37 cellular contexts compared by ENCODE assay signal in genomic region chr1:99665212-99665611, GRCh38. TPM values are rescaled to one million over a fixed set of nuclear protein-coding genes. Genes with fewer than 3 reads are reported as not detected.
"Had no signal": no experiment of that assay in that cellular context is flagged by ENCODE, and none has a peak within 500 bp of the region (broad histone marks: within the 10 kb centered on the region; RNA-seq: fewer than 3 reads in every experiment).

No MANE protein-coding gene starts in this region.

- H3K36me3 Mint-ChIP-seq: activated CD8-positive, alpha-beta memory T cell treated with anti-CD3 and anti-CD28 coated beads, Interleukin-2, amount 10 ng/mL, durations not matched to agents 7 days and 5 days; activated naive CD4-positive, alpha-beta T cell treated with anti-CD3 and anti-CD28 coated beads, Interleukin-2, amount 10 ng/mL, durations not matched to agents 7 days and 5 days; activated naive CD4-positive, alpha-beta T cell treated with anti-CD3 and anti-CD28 coated beads, Interleukin-2, amount 50 U/mL, for 24 hours; activated naive CD8-positive, alpha-beta T cell; activated naive CD8-positive, alpha-beta T cell treated with anti-CD3 and anti-CD28 coated beads, Interleukin-2, amount 10 ng/mL, durations not matched to agents 7 days and 5 days had no signal

- H3K9me3 Mint-ChIP-seq: activated B cell treated with CpG ODN at 0.5 μM for 24 hours; activated CD4-positive, alpha-beta memory T cell treated with anti-CD3 and anti-CD28 coated beads, Interleukin-2, amount 10 ng/mL, durations not matched to agents 7 days and 5 days; activated CD4-positive, alpha-beta T cell treated with anti-CD3 and anti-CD28 coated beads, Interleukin-2, amount 10 ng/mL, durations not matched to agents 24 days and 14 days; activated naive CD4-positive, alpha-beta T cell treated with anti-CD3 and anti-CD28 coated beads, Interleukin-2, amount 10 ng/mL, durations not matched to agents 7 days and 5 days; activated naive CD4-positive, alpha-beta T cell treated with anti-CD3 and anti-CD28 coated beads, Interleukin-2, amount 50 U/mL, for 24 hours; activated naive CD8-positive, alpha-beta T cell treated with anti-CD3 and anti-CD28 coated beads, Interleukin-2, amount 10 ng/mL, durations not matched to agents 7 days and 5 days; activated naive CD8-positive, alpha-beta T cell treated with anti-CD3 and anti-CD28 coated beads, Interleukin-2, amount 50 U/mL, for 24 hours; activated T-cell treated with anti-CD3 and anti-CD28 coated beads, Interleukin-2, amount 50 U/mL, for 24 hours; activated T-helper 2 cell treated with anti-CD3 and anti-CD28 coated beads, Interferon-gamma antibody, Interleukin-2, Interleukin-4, amounts not matched to agents 10 μg/mL and 5 μg/mL and 100 μg/mL, durations not matched to agents 14 hours and 24 hours and 36 hours; brain; central memory CD8-positive, alpha-beta T cell; T-helper 1 cell treated with Interleukin-12 subunit alpha and Interleukin-12 subunit beta and Interleukin-4 antibody, amounts not matched to agents 30 μg/mL and 1 μg/mL, for 36 hours; T-helper 2 cell treated with Interferon-gamma antibody and Interleukin-4, amounts not matched to agents 5 μg/mL and 100 μg/mL, for 36 hours had no signal

- H3K36me3 ChIP-seq: ascending aorta, cardiac muscle cell had no signal

- H3K4me3 Mint-ChIP-seq: activated B cell treated with CpG ODN at 0.5 μM for 24 hours; activated CD4-positive, alpha-beta memory T cell treated with anti-CD3 and anti-CD28 coated beads, Interleukin-2, amount 10 ng/mL, durations not matched to agents 7 days and 5 days; activated CD4-positive, alpha-beta T cell treated with anti-CD3 and anti-CD28 coated beads, Interleukin-2, amount 10 ng/mL, durations not matched to agents 24 days and 14 days; activated CD8-positive, alpha-beta memory T cell treated with anti-CD3 and anti-CD28 coated beads, Interleukin-2, amount 10 ng/mL, durations not matched to agents 7 days and 5 days; activated CD8-positive, alpha-beta T cell treated with anti-CD3 and anti-CD28 coated beads, Interleukin-2, amount 10 ng/mL, durations not matched to agents 7 days and 5 days; activated naive CD4-positive, alpha-beta T cell treated with anti-CD3 and anti-CD28 coated beads, Interleukin-2, amount 10 ng/mL, durations not matched to agents 7 days and 5 days; activated naive CD4-positive, alpha-beta T cell treated with anti-CD3 and anti-CD28 coated beads, Interleukin-2, amount 50 U/mL, for 24 hours; activated naive CD8-positive, alpha-beta T cell; activated naive CD8-positive, alpha-beta T cell treated with anti-CD3 and anti-CD28 coated beads, Interleukin-2, amount 10 ng/mL, durations not matched to agents 7 days and 5 days; activated naive CD8-positive, alpha-beta T cell treated with anti-CD3 and anti-CD28 coated beads, Interleukin-2, amount 50 U/mL, for 24 hours; activated T-cell treated with anti-CD3 and anti-CD28 coated beads, Interleukin-2, amount 50 U/mL, for 24 hours; brain; central memory CD8-positive, alpha-beta T cell; T-helper 1 cell treated with Interleukin-12 subunit alpha and Interleukin-12 subunit beta and Interleukin-4 antibody, amounts not matched to agents 30 μg/mL and 1 μg/mL, for 36 hours; T-helper 2 cell treated with Interferon-gamma antibody and Interleukin-4, amounts not matched to agents 5 μg/mL and 100 μg/mL, for 36 hours had no signal

- H3K4me3 ChIP-seq: ascending aorta, cardiac muscle cell had no signal

- H3K4me1 ChIP-seq: ascending aorta had no signal

- H3K9me3 ChIP-seq: ascending aorta had no signal

- DNase-seq: activated B cell treated with CpG ODN at 0.5 μM for 24 hours; activated CD4-positive, alpha-beta memory T cell treated with anti-CD3 and anti-CD28 coated beads, Interleukin-2, amount 10 ng/mL, durations not matched to agents 7 days and 5 days; activated CD4-positive, alpha-beta T cell treated with anti-CD3 and anti-CD28 coated beads for 4 hours; activated CD4-positive, alpha-beta T cell treated with anti-CD3 and anti-CD28 coated beads, Interleukin-2, amount 10 ng/mL, durations not matched to agents 24 days and 14 days; activated CD4-positive, alpha-beta T cell treated with anti-CD3 and anti-CD28 coated beads, Interleukin-2, amount 50 U/mL, for 48 hours; activated CD4-positive, CD25-positive, alpha-beta regulatory T cell treated with anti-CD3 and anti-CD28 coated beads, Interleukin-2, amount 50 U/mL, for 72 hours; activated CD8-positive, alpha-beta memory T cell treated with anti-CD3 and anti-CD28 coated beads for 24 hours; activated CD8-positive, alpha-beta memory T cell treated with anti-CD3 and anti-CD28 coated beads, Interleukin-2, amount 10 ng/mL, durations not matched to agents 7 days and 5 days; activated CD8-positive, alpha-beta memory T cell treated with anti-CD3 and anti-CD28 coated beads, Interleukin-2, amount 50 U/mL, for 48 hours; activated CD8-positive, alpha-beta T cell treated with anti-CD3 and anti-CD28 coated beads, Interleukin-2, amount 10 ng/mL, durations not matched to agents 7 days and 5 days; activated effector memory CD4-positive, alpha-beta T cell treated with Interleukin-2 at 50 U/mL for 16 hours; activated gamma-delta T cell; activated naive CD4-positive, alpha-beta T cell treated with anti-CD3 and anti-CD28 coated beads, Interleukin-2, amount 10 ng/mL, durations not matched to agents 7 days and 5 days; activated naive CD4-positive, alpha-beta T cell treated with Interleukin-2 at 50 U/mL for 16 hours; activated naive CD8-positive, alpha-beta T cell treated with anti-CD3 and anti-CD28 coated beads, Interleukin-2, amount 10 ng/mL, durations not matched to agents 7 days and 5 days; activated naive CD8-positive, alpha-beta T cell treated with anti-CD3 and anti-CD28 coated beads, Interleukin-2, amount 50 U/mL, for 24 hours; activated T-cell treated with anti-CD3 and anti-CD28 coated beads, Interleukin-2, amount 50 U/mL, for 24 hours; activated T-cell treated with anti-CD3 and anti-CD28 coated beads, Interleukin-2, amount 50 U/mL, for 48 hours; amygdala; anterior cingulate cortex; caudate nucleus; SW 1271; T-helper 1 cell; T-helper 2 cell; T-helper 9 cell had no signal

- FAIRE-seq: bronchial epithelial cell, TTC549 had no signal

- H3K27me3 ChIP-seq: ascending aorta, cardiac muscle cell had no signal

- H3K27me3 Mint-ChIP-seq: activated naive CD4-positive, alpha-beta T cell treated with anti-CD3 and anti-CD28 coated beads, Interleukin-2, amount 10 ng/mL, durations not matched to agents 7 days and 5 days; brain had no signal

- H3K27ac Mint-ChIP-seq: activated B cell treated with CpG ODN at 0.5 μM for 24 hours; activated CD4-positive, alpha-beta memory T cell treated with anti-CD3 and anti-CD28 coated beads, Interleukin-2, amount 10 ng/mL, durations not matched to agents 7 days and 5 days; activated CD4-positive, alpha-beta T cell treated with anti-CD3 and anti-CD28 coated beads, Interleukin-2, amount 10 ng/mL, durations not matched to agents 24 days and 14 days; activated CD8-positive, alpha-beta memory T cell treated with anti-CD3 and anti-CD28 coated beads, Interleukin-2, amount 10 ng/mL, durations not matched to agents 7 days and 5 days; activated CD8-positive, alpha-beta T cell treated with anti-CD3 and anti-CD28 coated beads, Interleukin-2, amount 10 ng/mL, durations not matched to agents 7 days and 5 days; activated naive CD4-positive, alpha-beta T cell treated with anti-CD3 and anti-CD28 coated beads, Interleukin-2, amount 10 ng/mL, durations not matched to agents 7 days and 5 days; activated naive CD4-positive, alpha-beta T cell treated with anti-CD3 and anti-CD28 coated beads, Interleukin-2, amount 50 U/mL, for 24 hours; activated naive CD8-positive, alpha-beta T cell; activated naive CD8-positive, alpha-beta T cell treated with anti-CD3 and anti-CD28 coated beads, Interleukin-2, amount 10 ng/mL, durations not matched to agents 7 days and 5 days; activated naive CD8-positive, alpha-beta T cell treated with anti-CD3 and anti-CD28 coated beads, Interleukin-2, amount 50 U/mL, for 24 hours; activated T-cell treated with anti-CD3 and anti-CD28 coated beads, Interleukin-2, amount 50 U/mL, for 24 hours; activated T-helper 2 cell treated with anti-CD3 and anti-CD28 coated beads, Interferon-gamma antibody, Interleukin-2, Interleukin-4, amounts not matched to agents 10 μg/mL and 5 μg/mL and 100 μg/mL, durations not matched to agents 14 hours and 24 hours and 36 hours; brain; T-helper 1 cell treated with Interleukin-12 subunit alpha and Interleukin-12 subunit beta and Interleukin-4 antibody, amounts not matched to agents 30 μg/mL and 1 μg/mL, for 36 hours; T-helper 2 cell treated with Interferon-gamma antibody and Interleukin-4, amounts not matched to agents 5 μg/mL and 100 μg/mL, for 36 hours had no signal

- H3K4me1 Mint-ChIP-seq: activated B cell treated with CpG ODN at 0.5 μM for 24 hours; activated CD4-positive, alpha-beta memory T cell treated with anti-CD3 and anti-CD28 coated beads, Interleukin-2, amount 10 ng/mL, durations not matched to agents 7 days and 5 days; activated CD4-positive, alpha-beta T cell treated with anti-CD3 and anti-CD28 coated beads, Interleukin-2, amount 10 ng/mL, durations not matched to agents 24 days and 14 days; activated CD8-positive, alpha-beta memory T cell treated with anti-CD3 and anti-CD28 coated beads, Interleukin-2, amount 10 ng/mL, durations not matched to agents 7 days and 5 days; activated naive CD4-positive, alpha-beta T cell treated with anti-CD3 and anti-CD28 coated beads, Interleukin-2, amount 10 ng/mL, durations not matched to agents 7 days and 5 days; activated naive CD4-positive, alpha-beta T cell treated with anti-CD3 and anti-CD28 coated beads, Interleukin-2, amount 50 U/mL, for 24 hours; activated naive CD8-positive, alpha-beta T cell treated with anti-CD3 and anti-CD28 coated beads, Interleukin-2, amount 10 ng/mL, durations not matched to agents 7 days and 5 days; activated naive CD8-positive, alpha-beta T cell treated with anti-CD3 and anti-CD28 coated beads, Interleukin-2, amount 50 U/mL, for 24 hours; central memory CD8-positive, alpha-beta T cell had no signal

- H3K27ac ChIP-seq: ascending aorta, cardiac muscle cell, VCaP had no signal

- ATAC-seq: activated CD8-positive, alpha-beta memory T cell treated with anti-CD3 and anti-CD28 coated beads, Interleukin-2, amount 10 ng/mL, durations not matched to agents 7 days and 5 days; activated CD8-positive, alpha-beta T cell treated with anti-CD3 and anti-CD28 coated beads, Interleukin-2, amount 10 ng/mL, durations not matched to agents 7 days and 5 days; activated naive CD8-positive, alpha-beta T cell treated with anti-CD3 and anti-CD28 coated beads, Interleukin-2, amount 50 U/mL, for 24 hours had no signal

RNA-seq across cellular contexts. Expression of gene PALMD, which starts 19.3 kb away (rescaled TPM):
- total RNA-seq: activated B cell treated with CpG ODN at 0.5 μM for 24 hours; activated CD4-positive, alpha-beta memory T cell treated with anti-CD3 and anti-CD28 coated beads, Interleukin-2, amount 10 ng/mL, durations not matched to agents 7 days and 5 days; activated CD4-positive, alpha-beta T cell treated with anti-CD3 and anti-CD28 coated beads, Interleukin-2, amount 10 ng/mL, durations not matched to agents 24 days and 14 days; activated CD8-positive, alpha-beta memory T cell treated with anti-CD3 and anti-CD28 coated beads, Interleukin-2, amount 10 ng/mL, durations not matched to agents 7 days and 5 days; activated CD8-positive, alpha-beta T cell treated with anti-CD3 and anti-CD28 coated beads, Interleukin-2, amount 10 ng/mL, durations not matched to agents 7 days and 5 days; activated naive CD8-positive, alpha-beta T cell treated with anti-CD3 and anti-CD28 coated beads, Interleukin-2, amount 10 ng/mL, durations not matched to agents 7 days and 5 days; activated T-helper 2 cell treated with anti-CD3 and anti-CD28 coated beads, Interferon-gamma antibody, Interleukin-2, Interleukin-4, amounts not matched to agents 10 μg/mL and 5 μg/mL and 100 μg/mL, durations not matched to agents 14 hours and 24 hours and 36 hours had no signal
